29 cellular contexts compared by ENCODE assay signal in genomic region chr18:30113454-30113853, GRCh38.
"Had no signal": no experiment of that assay in that cellular context is flagged by ENCODE, and none has a peak within 500 bp of the region (broad histone marks: within the 10 kb centered on the region; RNA-seq: fewer than 3 reads in every experiment).

No MANE protein-coding gene starts in this region.

- H3K4me2 ChIP-seq: neural progenitor cell had no signal

- H3K9me3 ChIP-seq: ovary, psoas muscle, right lobe of liver, sigmoid colon, thoracic aorta, thyroid gland, tibial nerve, upper lobe of left lung, vagina had no signal

- H3K27ac ChIP-seq: neural progenitor cell, ovary, parathyroid adenoma, psoas muscle, right lobe of liver, sigmoid colon, stomach, thoracic aorta, thyroid gland, tibial nerve, upper lobe of left lung, vagina had no signal

- H3K36me3 ChIP-seq: neural progenitor cell, ovary, right lobe of liver, sigmoid colon, stomach, thoracic aorta, thyroid gland, tibial nerve, upper lobe of left lung, vagina had no signal

- H3K4me1 ChIP-seq: neural progenitor cell, parathyroid adenoma, psoas muscle, right lobe of liver, sigmoid colon, stomach, thyroid gland, tibial nerve, upper lobe of left lung, vagina had no signal

- H2AFZ ChIP-seq: neural progenitor cell, parathyroid adenoma had no signal

- H3K4me3 ChIP-seq: neural progenitor cell, ovary, psoas muscle, right lobe of liver, sigmoid colon, stomach, thoracic aorta, thyroid gland, tibial nerve, upper lobe of left lung, vagina had no signal

- H3K27me3 ChIP-seq: neural progenitor cell, ovary, right lobe of liver, sigmoid colon, stomach, thyroid gland, tibial nerve, upper lobe of left lung, vagina had no signal

- H3K79me2 ChIP-seq: parathyroid adenoma had no signal

- H3K4me1 Mint-ChIP-seq: nephron progenitor cell; neural progenitor cell; stimulated activated effector memory CD8-positive, alpha-beta T cell treated with anti-CD3 and anti-CD28 coated beads, Interleukin-12 subunit alpha, Interleukin-12 subunit beta, amount 100 ng/mL, for 72 hours; stimulated activated naive B cell treated with anti-CD40 and anti-IgM and Interleukin-4, amounts not matched to agents 10 μg/mL and 1 μg/mL and 100 μg/mL, for 72 hours had no signal

- H3K9me3 Mint-ChIP-seq: nephron progenitor cell; neural progenitor cell; stimulated activated naive B cell treated with anti-CD40 and anti-IgM and Interleukin-4, amounts not matched to agents 10 μg/mL and 1 μg/mL and 100 μg/mL, for 72 hours; stimulated activated naive CD8-positive, alpha-beta T cell treated with anti-CD3 and anti-CD28 coated beads, Interleukin-15, Interleukin-2, amounts not matched to agents 100 ng/mL and 50 ng/mL, for 24 hours had no signal

- DNase-seq: nephron progenitor cell; occipital lobe; ovary; posterior cingulate gyrus; psoas muscle; right cardiac atrium; right lobe of liver; sigmoid colon; small intestine; stimulated activated CD4-positive, alpha-beta T cell treated with anti-CD3 and anti-CD28 coated beads, Interleukin-15, amount 100 ng/mL, for 24 hours; stimulated activated CD4-positive, alpha-beta T cell treated with anti-CD3 and anti-CD28 coated beads, Interleukin-2, amount 100 ng/mL, for 24 hours; stimulated activated CD4-positive, alpha-beta T cell treated with anti-CD3 and anti-CD28 coated beads, Interleukin-2, amount 100 ng/mL, for 48 hours; stimulated activated CD4-positive, alpha-beta T cell treated with anti-CD3 and anti-CD28 coated beads, Interleukin-4, amount 100 ng/mL, for 24 hours; stimulated activated naive B cell treated with anti-CD40 and anti-IgM and Interleukin-4, amounts not matched to agents 10 μg/mL and 1 μg/mL and 100 μg/mL, for 72 hours; stimulated activated naive CD4-positive, alpha-beta T cell treated with Interleukin-2 at 50 U/mL for 16 hours; stomach; thyroid gland; trophoblast cell; upper lobe of left lung had no signal

- H3K27me3 Mint-ChIP-seq: natural killer cell treated with Interleukin-12 subunit alpha and Interleukin-12 subunit beta and Interleukin-15 and Interleukin-18, amount 100 ng/mL, for 72 hours; progenitor cell of endocrine pancreas; stimulated activated naive B cell treated with anti-CD40 and anti-IgM and Interleukin-4, amounts not matched to agents 10 μg/mL and 1 μg/mL and 100 μg/mL, for 72 hours; stimulated activated naive CD8-positive, alpha-beta T cell treated with anti-CD3 and anti-CD28 coated beads, Interleukin-15, Interleukin-2, amounts not matched to agents 100 ng/mL and 50 ng/mL, for 24 hours had no signal

- H3K4me3 Mint-ChIP-seq: natural killer cell treated with Interleukin-12 subunit alpha and Interleukin-12 subunit beta and Interleukin-15 and Interleukin-18, amount 100 ng/mL, for 72 hours; nephron progenitor cell; neural progenitor cell; stimulated activated effector memory CD8-positive, alpha-beta T cell treated with anti-CD3 and anti-CD28 coated beads, Interleukin-12 subunit alpha, Interleukin-12 subunit beta, amount 100 ng/mL, for 72 hours; stimulated activated naive B cell treated with anti-CD40 and anti-IgM and Interleukin-4, amounts not matched to agents 10 μg/mL and 1 μg/mL and 100 μg/mL, for 72 hours; stimulated activated naive CD8-positive, alpha-beta T cell treated with anti-CD3 and anti-CD28 coated beads, Interleukin-15, Interleukin-2, amounts not matched to agents 100 ng/mL and 50 ng/mL, for 24 hours had no signal

- H3K9ac ChIP-seq: neural progenitor cell, parathyroid adenoma had no signal

- FAIRE-seq: small intestine, urothelium cell line had no signal

- H3K36me3 Mint-ChIP-seq: natural killer cell treated with Interleukin-12 subunit alpha and Interleukin-12 subunit beta and Interleukin-15 and Interleukin-18, amount 100 ng/mL, for 72 hours; neural progenitor cell; stimulated activated effector memory CD8-positive, alpha-beta T cell treated with anti-CD3 and anti-CD28 coated beads, Interleukin-12 subunit alpha, Interleukin-12 subunit beta, amount 100 ng/mL, for 72 hours; stimulated activated naive B cell treated with anti-CD40 and anti-IgM and Interleukin-4, amounts not matched to agents 10 μg/mL and 1 μg/mL and 100 μg/mL, for 72 hours had no signal

- H3K27ac Mint-ChIP-seq: natural killer cell treated with Interleukin-12 subunit alpha and Interleukin-12 subunit beta and Interleukin-15 and Interleukin-18, amount 100 ng/mL, for 72 hours; nephron progenitor cell; neural progenitor cell; progenitor cell of endocrine pancreas; stimulated activated effector memory CD8-positive, alpha-beta T cell treated with anti-CD3 and anti-CD28 coated beads, Interleukin-12 subunit alpha, Interleukin-12 subunit beta, amount 100 ng/mL, for 72 hours; stimulated activated naive B cell treated with anti-CD40 and anti-IgM and Interleukin-4, amounts not matched to agents 10 μg/mL and 1 μg/mL and 100 μg/mL, for 72 hours; stimulated activated naive CD8-positive, alpha-beta T cell treated with anti-CD3 and anti-CD28 coated beads, Interleukin-15, Interleukin-2, amounts not matched to agents 100 ng/mL and 50 ng/mL, for 24 hours had no signal
